Comparison of ENCODE assay signal across 2 cellular contexts in the genomic region with DNA sequence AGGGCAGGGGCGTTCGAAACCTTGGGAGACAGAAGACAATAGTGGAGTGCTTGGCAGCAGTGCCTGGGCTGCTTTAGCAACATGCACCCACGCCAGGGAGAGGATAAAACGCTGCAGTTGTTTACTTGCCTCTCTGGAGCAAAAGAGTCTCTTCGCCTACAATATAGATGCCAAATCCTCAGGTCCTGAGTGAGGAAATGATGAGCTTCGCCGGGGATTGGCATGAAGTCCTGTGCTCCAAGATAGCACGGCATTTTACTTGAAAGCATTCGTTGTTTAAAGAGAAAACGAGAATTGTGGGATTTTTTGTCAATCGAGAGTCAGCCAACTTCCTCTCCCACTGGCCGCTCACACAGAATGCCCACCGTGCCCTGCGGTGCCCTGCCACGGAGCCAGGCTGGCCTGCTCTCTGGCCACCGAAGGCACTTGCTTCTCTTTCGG.
TF ChIP-seq lines count a peak whose summit lies in the region.

No MANE protein-coding gene starts in this region.

TF ChIP-seq in GM23338, 12 proteins besides CTCF, POLR2A, EP300 and RAD21 (continued from another document):
- TF ChIP-seq, protein P1, sequence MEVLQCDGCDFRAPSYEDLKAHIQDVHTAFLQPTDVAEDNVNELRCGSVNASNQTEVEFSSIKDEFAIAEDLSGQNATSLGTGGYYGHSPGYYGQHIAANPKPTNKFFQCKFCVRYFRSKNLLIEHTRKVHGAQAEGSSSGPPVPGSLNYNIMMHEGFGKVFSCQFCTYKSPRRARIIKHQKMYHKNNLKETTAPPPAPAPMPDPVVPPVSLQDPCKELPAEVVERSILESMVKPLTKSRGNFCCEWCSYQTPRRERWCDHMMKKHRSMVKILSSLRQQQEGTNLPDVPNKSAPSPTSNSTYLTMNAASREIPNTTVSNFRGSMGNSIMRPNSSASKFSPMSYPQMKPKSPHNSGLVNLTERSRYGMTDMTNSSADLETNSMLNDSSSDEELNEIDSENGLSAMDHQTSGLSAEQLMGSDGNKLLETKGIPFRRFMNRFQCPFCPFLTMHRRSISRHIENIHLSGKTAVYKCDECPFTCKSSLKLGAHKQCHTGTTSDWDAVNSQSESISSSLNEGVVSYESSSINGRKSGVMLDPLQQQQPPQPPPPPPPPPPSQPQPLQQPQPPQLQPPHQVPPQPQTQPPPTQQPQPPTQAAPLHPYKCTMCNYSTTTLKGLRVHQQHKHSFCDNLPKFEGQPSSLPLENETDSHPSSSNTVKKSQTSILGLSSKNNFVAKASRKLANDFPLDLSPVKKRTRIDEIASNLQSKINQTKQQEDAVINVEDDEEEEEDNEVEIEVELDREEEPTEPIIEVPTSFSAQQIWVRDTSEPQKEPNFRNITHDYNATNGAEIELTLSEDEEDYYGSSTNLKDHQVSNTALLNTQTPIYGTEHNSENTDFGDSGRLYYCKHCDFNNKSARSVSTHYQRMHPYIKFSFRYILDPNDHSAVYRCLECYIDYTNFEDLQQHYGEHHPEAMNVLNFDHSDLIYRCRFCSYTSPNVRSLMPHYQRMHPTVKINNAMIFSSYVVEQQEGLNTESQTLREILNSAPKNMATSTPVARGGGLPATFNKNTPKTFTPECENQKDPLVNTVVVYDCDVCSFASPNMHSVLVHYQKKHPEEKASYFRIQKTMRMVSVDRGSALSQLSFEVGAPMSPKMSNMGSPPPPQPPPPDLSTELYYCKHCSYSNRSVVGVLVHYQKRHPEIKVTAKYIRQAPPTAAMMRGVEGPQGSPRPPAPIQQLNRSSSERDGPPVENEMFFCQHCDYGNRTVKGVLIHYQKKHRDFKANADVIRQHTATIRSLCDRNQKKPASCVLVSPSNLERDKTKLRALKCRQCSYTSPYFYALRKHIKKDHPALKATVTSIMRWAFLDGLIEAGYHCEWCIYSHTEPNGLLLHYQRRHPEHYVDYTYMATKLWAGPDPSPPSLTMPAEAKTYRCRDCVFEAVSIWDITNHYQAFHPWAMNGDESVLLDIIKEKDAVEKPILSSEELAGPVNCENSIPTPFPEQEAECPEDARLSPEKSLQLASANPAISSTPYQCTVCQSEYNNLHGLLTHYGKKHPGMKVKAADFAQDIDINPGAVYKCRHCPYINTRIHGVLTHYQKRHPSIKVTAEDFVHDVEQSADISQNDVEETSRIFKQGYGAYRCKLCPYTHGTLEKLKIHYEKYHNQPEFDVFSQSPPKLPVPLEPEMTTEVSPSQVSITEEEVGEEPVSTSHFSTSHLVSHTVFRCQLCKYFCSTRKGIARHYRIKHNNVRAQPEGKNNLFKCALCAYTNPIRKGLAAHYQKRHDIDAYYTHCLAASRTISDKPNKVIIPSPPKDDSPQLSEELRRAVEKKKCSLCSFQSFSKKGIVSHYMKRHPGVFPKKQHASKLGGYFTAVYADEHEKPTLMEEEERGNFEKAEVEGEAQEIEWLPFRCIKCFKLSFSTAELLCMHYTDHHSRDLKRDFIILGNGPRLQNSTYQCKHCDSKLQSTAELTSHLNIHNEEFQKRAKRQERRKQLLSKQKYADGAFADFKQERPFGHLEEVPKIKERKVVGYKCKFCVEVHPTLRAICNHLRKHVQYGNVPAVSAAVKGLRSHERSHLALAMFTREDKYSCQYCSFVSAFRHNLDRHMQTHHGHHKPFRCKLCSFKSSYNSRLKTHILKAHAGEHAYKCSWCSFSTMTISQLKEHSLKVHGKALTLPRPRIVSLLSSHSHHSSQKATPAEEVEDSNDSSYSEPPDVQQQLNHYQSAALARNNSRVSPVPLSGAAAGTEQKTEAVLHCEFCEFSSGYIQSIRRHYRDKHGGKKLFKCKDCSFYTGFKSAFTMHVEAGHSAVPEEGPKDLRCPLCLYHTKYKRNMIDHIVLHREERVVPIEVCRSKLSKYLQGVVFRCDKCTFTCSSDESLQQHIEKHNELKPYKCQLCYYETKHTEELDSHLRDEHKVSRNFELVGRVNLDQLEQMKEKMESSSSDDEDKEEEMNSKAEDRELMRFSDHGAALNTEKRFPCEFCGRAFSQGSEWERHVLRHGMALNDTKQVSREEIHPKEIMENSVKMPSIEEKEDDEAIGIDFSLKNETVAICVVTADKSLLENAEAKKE (CRISPR knock-in tag; IDR thresholded peaks at IDR 0.05): no peak
- no peak for TF ChIP-seq JUNB (IDR thresholded peaks at IDR 0.05; ENCODE audit: unreplicated experiment)
- TF ChIP-seq EZH2phosphoT487 (IDR thresholded peaks at IDR 0.05; ENCODE audit: unreplicated experiment): no peak
- TF ChIP-seq NANOG (IDR thresholded peaks at IDR 0.05; ENCODE audit: borderline replicate concordance): no peak
- TF ChIP-seq EZH2 (IDR thresholded peaks at IDR 0.05; ENCODE audit: low read depth, unreplicated experiment): no peak
- TF ChIP-seq ETS1 (IDR thresholded peaks at IDR 0.05): no peak
- TF ChIP-seq REST (IDR thresholded peaks at IDR 0.05; ENCODE audit: unreplicated experiment): no peak
TF ChIP-seq in GM23338: peak in this region for 0.

TF ChIP-seq in WTC11, 78 proteins besides CTCF, POLR2A, EP300 and RAD21 (continued from another document):
- TF ChIP-seq ATF6 (CRISPR knock-in tag; IDR thresholded peaks at IDR 0.05): no peak
- TF ChIP-seq GRHL2 (CRISPR knock-in tag; IDR thresholded peaks at IDR 0.05; ENCODE audit: insufficient replicate concordance, severe bottlenecking): no peak
